15 cellular contexts compared by ENCODE assay signal in the genomic region with DNA sequence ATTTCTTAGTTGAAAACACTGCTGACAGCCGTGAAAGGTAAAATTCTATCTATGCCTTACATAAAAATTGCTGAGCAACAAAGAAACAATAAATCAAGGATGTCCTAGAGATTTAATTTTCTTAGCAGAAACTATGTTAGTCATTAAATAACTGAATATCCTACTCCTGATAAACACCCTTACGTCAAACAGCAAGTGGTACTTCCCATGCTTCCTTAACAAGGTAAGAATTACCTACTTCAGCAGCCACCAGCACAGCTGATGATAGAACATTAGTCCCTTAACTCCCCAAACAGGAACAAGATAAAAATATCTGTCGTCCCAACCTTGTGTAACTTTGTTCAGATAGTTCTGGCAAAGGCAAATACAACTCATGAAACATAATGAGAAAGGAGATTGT. TPM values are rescaled to one million over a fixed set of nuclear protein-coding genes. Genes with fewer than 3 reads are reported as not detected.
DNase-seq lines count a peak whose midpoint lies in the region; ATAC-seq and TF ChIP-seq lines count a peak whose summit lies in the region.
"Had no signal": no experiment of that assay in that cellular context is flagged by ENCODE, and none has a peak within 500 bp of the region (broad histone marks: within the 10 kb centered on the region; RNA-seq: fewer than 3 reads in every experiment).

No MANE protein-coding gene starts in this region.

- 50 to 57% (median 55%) methylated on average over 3 of the region's 3 CpGs for WGBS in spleen, 5 donors

- H3K27me3 Mint-ChIP-seq in stimulated activated naive B cell treated with anti-CD40 and anti-IgM and Interleukin-4, amounts not matched to agents 10 μg/mL and 1 μg/mL and 100 μg/mL, for 72 hours, result no peaks in the 10 kb centered on the region

- H3K9me3 ChIP-seq in lower lobe of right lung (no peaks in the 10 kb centered on the region), spleen (no peaks in the 10 kb centered on the region)
- H3K9me3 ChIP-seq: MG63 had no signal

- peaks cover 21 to 29% of the 10 kb centered on the region in 2 donors for H3K4me1 Mint-ChIP-seq in stimulated activated naive B cell treated with anti-CD40 and anti-IgM and Interleukin-4, amounts not matched to agents 10 μg/mL and 1 μg/mL and 100 μg/mL, for 72 hours

- DNase-seq in LNCaP clone FGC (ENCODE audit: low read depth) (no peak), dorsolateral prefrontal cortex (no peak), lower lobe of right lung (no peak), spleen (no peak), NCI-H2196 treated with DMSO at 0.1 percent for 48 hours (lab: John Stamatoyannopoulos, UW; ENCODE audit: unreplicated experiment) (no peak)
- DNase-seq in activated CD4-positive, alpha-beta T cell treated with anti-CD3 and anti-CD28 coated beads for 48 hours, result no peak
- DNase-seq in stimulated activated naive B cell treated with anti-CD40 and anti-IgM and Interleukin-4, amounts not matched to agents 10 μg/mL and 1 μg/mL and 100 μg/mL, for 72 hours, result no peak
- DNase-seq: IMR-90, MG63, NCI-H1436 treated with DMSO at 0.1 percent for 48 hours, NCI-H774, T-helper 17 cell had no signal

- ATAC-seq in lower lobe of right lung, result peak; percentile 48 to 67
- no peak for ATAC-seq in HG03469 (IDR thresholded peaks at IDR 0.05; ENCODE audit: unreplicated experiment)
- no peak for ATAC-seq in stimulated activated naive B cell treated with anti-CD40 and anti-IgM and Interleukin-4, amounts not matched to agents 10 μg/mL and 1 μg/mL and 100 μg/mL, for 72 hours (replicated peaks)
- ATAC-seq: T-helper 17 cell had no signal

- H3K9me3 Mint-ChIP-seq in stimulated activated naive B cell treated with anti-CD40 and anti-IgM and Interleukin-4, amounts not matched to agents 10 μg/mL and 1 μg/mL and 100 μg/mL, for 72 hours, result no peaks in the 10 kb centered on the region

- H3K27ac Mint-ChIP-seq in stimulated activated naive B cell treated with anti-CD40 and anti-IgM and Interleukin-4, amounts not matched to agents 10 μg/mL and 1 μg/mL and 100 μg/mL, for 72 hours, result no peak overlapping the region
- H3K27ac Mint-ChIP-seq: T-helper 17 cell had no signal

- peak overlapping the region; percentile 55 for H3K4me3 ChIP-seq in LNCaP clone FGC (ENCODE audit: low read depth, low read length)
- no peak overlapping the region for H3K4me3 ChIP-seq in dorsolateral prefrontal cortex
- H3K4me3 ChIP-seq in lower lobe of right lung, result no peak overlapping the region
- no peak overlapping the region for H3K4me3 ChIP-seq in spleen
- H3K4me3 ChIP-seq: MG63 had no signal

- no peak overlapping the region for H3K4me3 Mint-ChIP-seq in stimulated activated naive B cell treated with anti-CD40 and anti-IgM and Interleukin-4, amounts not matched to agents 10 μg/mL and 1 μg/mL and 100 μg/mL, for 72 hours
- H3K4me3 Mint-ChIP-seq: T-helper 17 cell had no signal

- H3K27ac ChIP-seq in dorsolateral prefrontal cortex, result peak overlapping the region in 36 of 59 donors; percentile 0 to 82 (median 66)
- H3K27ac ChIP-seq in lower lobe of right lung, result peak overlapping the region; percentile 44
- H3K27ac ChIP-seq in spleen, result peak overlapping the region in 6 of 8 donors; percentile 34 to 59 (median 36)
- H3K27ac ChIP-seq: HL-60 had no signal

- H3K36me3 Mint-ChIP-seq in stimulated activated naive B cell treated with anti-CD40 and anti-IgM and Interleukin-4, amounts not matched to agents 10 μg/mL and 1 μg/mL and 100 μg/mL, for 72 hours, result no peaks in the 10 kb centered on the region

- H3K36me3 ChIP-seq in lower lobe of right lung, result peaks cover 4% of the 10 kb centered on the region
- H3K36me3 ChIP-seq in spleen, result peaks cover 0 to 39% (median 0%) of the 10 kb centered on the region in 6 donors
- H3K36me3 ChIP-seq: MG63 had no signal

- peaks cover 78% of the 10 kb centered on the region for H3K4me1 ChIP-seq in lower lobe of right lung
- peaks cover 9 to 100% (median 47%) of the 10 kb centered on the region in 6 donors for H3K4me1 ChIP-seq in spleen

- TF ChIP-seq POLR2A in spleen (IDR thresholded peaks at IDR 0.05), result no peak

- TF ChIP-seq CTCF in LNCaP clone FGC (IDR thresholded peaks at IDR 0.05; ENCODE audit: control insufficient read depth, extremely low read depth, insufficient read depth) (no peak), dorsolateral prefrontal cortex (IDR thresholded peaks at IDR 0.05 in 54 of 56, conservative IDR thresholded peaks at IDR 0.05 in 2 of 56; ENCODE audit: low read depth in 1 of 56, partially characterized antibody in 56 of 56) (no peak), lower lobe of right lung (IDR thresholded peaks at IDR 0.05) (no peak), spleen (IDR thresholded peaks at IDR 0.05 in 8 of 11, conservative IDR thresholded peaks at IDR 0.05 in 3 of 11) (no peak)

- intact Hi-C loops in dorsolateral prefrontal cortex (cut with DNase I), result no loop called here
- intact Hi-C loops in lower lobe of right lung (cut with DNase I), result no loop called here
- intact Hi-C loops in spleen (cut with DNase I; ENCODE audit: low total_unique reads), result no loop called here

- H3K27me3 ChIP-seq in dorsolateral prefrontal cortex, result no peaks in the 10 kb centered on the region
- H3K27me3 ChIP-seq in lower lobe of right lung (ENCODE audit: low read depth), result no peaks in the 10 kb centered on the region
- no peaks in the 10 kb centered on the region for H3K27me3 ChIP-seq in spleen (replicated peaks in 1 of 7)
- H3K27me3 ChIP-seq: MG63 had no signal

RNA-seq across cellular contexts. Expression of gene SERPINB6, which starts 8.7 kb away (rescaled TPM):
- total RNA-seq in dorsolateral prefrontal cortex (100 to 1,000 TPM in 6 of 120 experiments, 10 to 100 TPM in 114; 44.0 to 114 (median 69.4) TPM), lower lobe of right lung (160 TPM), spleen (100 to 1,000 TPM; 145 to 222 (median 188) TPM)
- polyA plus RNA-seq in spleen, result 100 to 1,000 TPM; 111 to 256 (median 193) TPM

RNA-seq across cellular contexts. Expression of gene NQO2, which starts 37.1 kb away (rescaled TPM):
- total RNA-seq in dorsolateral prefrontal cortex (100 to 1,000 TPM in 3 of 120 experiments, 10 to 100 TPM in 117; 27.5 to 103 (median 66.8) TPM), lower lobe of right lung (22.4 TPM), spleen (10 to 100 TPM; 21.3 to 55.1 (median 37.2) TPM)
- polyA plus RNA-seq in spleen, result 10 to 100 TPM; 16.3 to 26.0 (median 17.0) TPM

RNA-seq across cellular contexts. Expression of gene SERPINB9, which starts 59.5 kb away (rescaled TPM):
- 10 to 100 TPM in 114 of 120 experiments, 1 to 10 TPM in 6; 8.0 to 22.0 (median 14.4) TPM for total RNA-seq in dorsolateral prefrontal cortex
- 12.8 TPM for total RNA-seq in lower lobe of right lung
- 10 to 100 TPM; 43.0 to 75.7 (median 55.4) TPM for total RNA-seq in spleen
- polyA plus RNA-seq in spleen, result 10 to 100 TPM; 16.2 to 22.4 (median 17.0) TPM
- total RNA-seq: SK-MEL-5 had no signal

Comparison
In these comparisons a context has a peak if more than half of its experiments do, and no peak if none do; other contexts are left out.
1. ATAC-seq: peak in lower lobe of right lung (2 of 2); none in HG03469 (single experiment) and stimulated activated naive B cell treated with anti-CD40 and anti-IgM and Interleukin-4, amounts not matched to agents 10 μg/mL and 1 μg/mL and 100 μg/mL, for 72 hours (0 of 2).
2. Peak in every context shown above with its lines, with median percentiles within 50 percentile points of each other: H3K27ac ChIP-seq.